ENCODE assay signal across 9 cellular contexts in genomic region chr6:27126046-27126814, GRCh38.
DNase-seq lines count a peak whose midpoint lies in the region; ATAC-seq, FAIRE-seq and TF ChIP-seq lines count a peak whose summit lies in the region.
"Had no signal": no experiment of that assay in that cellular context is flagged by ENCODE, and none has a peak within 500 bp of the region (broad histone marks: within the 10 kb centered on the region; RNA-seq: fewer than 3 reads in every experiment).

No MANE protein-coding gene starts in this region.

- H3K9me3 ChIP-seq in Peyer's patch (no peaks in the 10 kb centered on the region), small intestine (ENCODE audit: control insufficient read depth, low read depth) (no peaks in the 10 kb centered on the region)
- H3K9me3 ChIP-seq: right atrium auricular region had no signal

- FAIRE-seq in A204.1 (lab: Jason Lieb, UNC): peak; percentile 25
- no peak for FAIRE-seq in small intestine (lab: Jason Lieb, UNC)

- no peak for TF ChIP-seq POLR2A in Peyer's patch (IDR thresholded peaks at IDR 0.05)

- no peak for DNase-seq in GM12864 (ENCODE audit: low read depth)
- DNase-seq in activated naive CD4-positive, alpha-beta T cell treated with anti-CD3 and anti-CD28 coated beads, Interleukin-2, amount 50 U/mL, for 72 hours (ENCODE audit: low spot score in 2 of 2): no peak
- DNase-seq in naive B cell: no peak
- no peak for DNase-seq in Peyer's patch
- no peak for DNase-seq in NCI-H2107 (lab: John Stamatoyannopoulos, UW)
- no peak for DNase-seq in small intestine
- no peak for DNase-seq in stimulated activated naive CD4-positive, alpha-beta T cell (lab: John Stamatoyannopoulos, UW)

- peaks cover 0 to 4% of the 10 kb centered on the region in 2 donors for H3K36me3 Mint-ChIP-seq in activated naive CD4-positive, alpha-beta T cell treated with anti-CD3 and anti-CD28 coated beads, Interleukin-2, amount 50 U/mL, for 72 hours
- peaks cover 0 to 4% of the 10 kb centered on the region in 2 donors for H3K36me3 Mint-ChIP-seq in naive B cell

- peak overlapping the region; percentile 31; the same call in 1 of the 2 replicates for H3K4me3 ChIP-seq in GM12864 (ENCODE audit: low read depth, low read length)
- H3K4me3 ChIP-seq in Peyer's patch: peak overlapping the region in 1 of 4 donors; percentile 26
- no peak overlapping the region for H3K4me3 ChIP-seq in small intestine (ENCODE audit: low read depth in 1 of 2, low read length in 2 of 2)

- TF ChIP-seq CTCF in GM12864 (IDR thresholded peaks at IDR 0.05; ENCODE audit: low read depth, low read length, missing control alignments) (no peak), Peyer's patch (IDR thresholded peaks at IDR 0.05) (no peak)

- H3K36me3 ChIP-seq in Peyer's patch (no peaks in the 10 kb centered on the region), small intestine (ENCODE audit: control insufficient read depth in 2 of 2, insufficient read depth in 2 of 2, low read length in 2 of 2) (no peaks in the 10 kb centered on the region)
- H3K36me3 ChIP-seq: right atrium auricular region had no signal

- H3K27ac ChIP-seq in Peyer's patch: peak overlapping the region in 1 of 4 donors; percentile 3
- peak overlapping the region in 1 of 2 donors; percentile 49 for H3K27ac ChIP-seq in small intestine (ENCODE audit: low read depth in 1 of 2, low read length in 1 of 2)

- H3K9me3 Mint-ChIP-seq in activated naive CD4-positive, alpha-beta T cell treated with anti-CD3 and anti-CD28 coated beads, Interleukin-2, amount 50 U/mL, for 72 hours: no peaks in the 10 kb centered on the region
- no peaks in the 10 kb centered on the region for H3K9me3 Mint-ChIP-seq in naive B cell

- 90 to 95% (median 95%) methylated on average over 6 of the region's 6 CpGs for WGBS in small intestine, 3 donors

- peak overlapping the region in 7 of 8 donors; percentile 31 to 90 (median 85) for H3K4me3 Mint-ChIP-seq in naive B cell

- H3K4me1 Mint-ChIP-seq in naive B cell: peaks cover 6 to 17% (median 7%) of the 10 kb centered on the region in 3 donors

- no peaks in the 10 kb centered on the region for H3K4me1 ChIP-seq in Peyer's patch
- no peaks in the 10 kb centered on the region for H3K4me1 ChIP-seq in small intestine (ENCODE audit: control insufficient read depth in 2 of 2, insufficient read depth in 1 of 2, low read depth in 1 of 2, low read length in 1 of 2)

- H3K27me3 Mint-ChIP-seq in naive B cell: no peaks in the 10 kb centered on the region

- ATAC-seq in activated naive CD4-positive, alpha-beta T cell treated with anti-CD3 and anti-CD28 coated beads, Interleukin-2, amount 50 U/mL, for 72 hours: peak in 1 of 2 donors; percentile 2
- ATAC-seq in naive B cell (ENCODE audit: low read depth in 2 of 2): no peak

- H3K27me3 ChIP-seq in Peyer's patch (no peaks in the 10 kb centered on the region), small intestine (ENCODE audit: control insufficient read depth in 2 of 2, insufficient read depth in 2 of 2, low read length in 2 of 2) (no peaks in the 10 kb centered on the region)
- H3K27me3 ChIP-seq: right atrium auricular region had no signal

- peak overlapping the region; percentile 74 to 84 for H3K27ac Mint-ChIP-seq in activated naive CD4-positive, alpha-beta T cell treated with anti-CD3 and anti-CD28 coated beads, Interleukin-2, amount 50 U/mL, for 72 hours
- peak overlapping the region in 5 of 6 donors; percentile 56 to 79 (median 76) for H3K27ac Mint-ChIP-seq in naive B cell
